In the genomic region with DNA sequence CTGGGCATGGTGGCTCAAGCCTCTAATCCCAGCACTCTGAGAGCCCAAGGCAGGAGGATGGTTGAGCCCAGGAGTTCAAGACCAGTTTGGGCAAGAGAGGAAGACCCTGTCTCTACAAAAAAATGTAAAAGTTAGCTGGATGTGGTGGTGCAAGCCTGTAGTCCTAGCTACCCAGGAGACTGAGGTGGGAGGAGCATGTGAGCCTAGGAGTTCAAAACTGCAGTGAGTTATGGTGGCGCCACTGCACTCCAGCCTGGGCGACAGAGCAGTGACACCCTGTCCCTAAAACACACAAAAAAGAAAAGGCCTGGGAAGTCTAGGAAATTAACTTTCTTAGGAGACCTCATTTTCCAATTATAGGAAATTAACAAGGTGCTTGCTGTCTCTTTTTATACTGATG, we compare ENCODE assay signal across 1 cellular context.
TF ChIP-seq lines count a peak whose summit lies in the region.

No MANE protein-coding gene starts in this region.

TF ChIP-seq in HepG2, 621 proteins besides CTCF, POLR2A, EP300 and RAD21 (continued from another document):
- TF ChIP-seq, protein P1, sequence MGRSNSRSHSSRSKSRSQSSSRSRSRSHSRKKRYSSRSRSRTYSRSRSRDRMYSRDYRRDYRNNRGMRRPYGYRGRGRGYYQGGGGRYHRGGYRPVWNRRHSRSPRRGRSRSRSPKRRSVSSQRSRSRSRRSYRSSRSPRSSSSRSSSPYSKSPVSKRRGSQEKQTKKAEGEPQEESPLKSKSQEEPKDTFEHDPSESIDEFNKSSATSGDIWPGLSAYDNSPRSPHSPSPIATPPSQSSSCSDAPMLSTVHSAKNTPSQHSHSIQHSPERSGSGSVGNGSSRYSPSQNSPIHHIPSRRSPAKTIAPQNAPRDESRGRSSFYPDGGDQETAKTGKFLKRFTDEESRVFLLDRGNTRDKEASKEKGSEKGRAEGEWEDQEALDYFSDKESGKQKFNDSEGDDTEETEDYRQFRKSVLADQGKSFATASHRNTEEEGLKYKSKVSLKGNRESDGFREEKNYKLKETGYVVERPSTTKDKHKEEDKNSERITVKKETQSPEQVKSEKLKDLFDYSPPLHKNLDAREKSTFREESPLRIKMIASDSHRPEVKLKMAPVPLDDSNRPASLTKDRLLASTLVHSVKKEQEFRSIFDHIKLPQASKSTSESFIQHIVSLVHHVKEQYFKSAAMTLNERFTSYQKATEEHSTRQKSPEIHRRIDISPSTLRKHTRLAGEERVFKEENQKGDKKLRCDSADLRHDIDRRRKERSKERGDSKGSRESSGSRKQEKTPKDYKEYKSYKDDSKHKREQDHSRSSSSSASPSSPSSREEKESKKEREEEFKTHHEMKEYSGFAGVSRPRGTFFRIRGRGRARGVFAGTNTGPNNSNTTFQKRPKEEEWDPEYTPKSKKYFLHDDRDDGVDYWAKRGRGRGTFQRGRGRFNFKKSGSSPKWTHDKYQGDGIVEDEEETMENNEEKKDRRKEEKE (IDR thresholded peaks at IDR 0.05): no peak
- no peak for TF ChIP-seq NFIB (CRISPR knock-in tag; IDR thresholded peaks at IDR 0.05; ENCODE audit: borderline replicate concordance)
- TF ChIP-seq, protein P2, sequence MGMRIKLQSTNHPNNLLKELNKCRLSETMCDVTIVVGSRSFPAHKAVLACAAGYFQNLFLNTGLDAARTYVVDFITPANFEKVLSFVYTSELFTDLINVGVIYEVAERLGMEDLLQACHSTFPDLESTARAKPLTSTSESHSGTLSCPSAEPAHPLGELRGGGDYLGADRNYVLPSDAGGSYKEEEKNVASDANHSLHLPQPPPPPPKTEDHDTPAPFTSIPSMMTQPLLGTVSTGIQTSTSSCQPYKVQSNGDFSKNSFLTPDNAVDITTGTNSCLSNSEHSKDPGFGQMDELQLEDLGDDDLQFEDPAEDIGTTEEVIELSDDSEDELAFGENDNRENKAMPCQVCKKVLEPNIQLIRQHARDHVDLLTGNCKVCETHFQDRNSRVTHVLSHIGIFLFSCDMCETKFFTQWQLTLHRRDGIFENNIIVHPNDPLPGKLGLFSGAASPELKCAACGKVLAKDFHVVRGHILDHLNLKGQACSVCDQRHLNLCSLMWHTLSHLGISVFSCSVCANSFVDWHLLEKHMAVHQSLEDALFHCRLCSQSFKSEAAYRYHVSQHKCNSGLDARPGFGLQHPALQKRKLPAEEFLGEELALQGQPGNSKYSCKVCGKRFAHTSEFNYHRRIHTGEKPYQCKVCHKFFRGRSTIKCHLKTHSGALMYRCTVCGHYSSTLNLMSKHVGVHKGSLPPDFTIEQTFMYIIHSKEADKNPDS (CRISPR knock-in tag; IDR thresholded peaks at IDR 0.05): no peak
- TF ChIP-seq, protein P3, sequence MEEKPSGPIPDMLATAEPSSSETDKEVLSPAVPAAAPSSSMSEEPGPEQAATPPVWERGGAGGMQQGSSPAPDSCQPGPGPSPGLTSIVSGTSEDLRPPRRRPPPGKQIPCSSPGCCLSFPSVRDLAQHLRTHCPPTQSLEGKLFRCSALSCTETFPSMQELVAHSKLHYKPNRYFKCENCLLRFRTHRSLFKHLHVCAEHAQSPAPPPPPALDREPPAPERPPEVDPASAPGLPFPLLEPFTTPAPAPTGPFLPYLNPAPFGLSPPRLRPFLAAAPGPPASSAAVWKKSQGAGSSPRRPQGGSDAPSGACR (CRISPR knock-in tag; IDR thresholded peaks at IDR 0.05): no peak
- no peak for TF ChIP-seq ZNF557 (CRISPR knock-in tag; IDR thresholded peaks at IDR 0.05)
- no peak for TF ChIP-seq NR2C2 (CRISPR knock-in tag; IDR thresholded peaks at IDR 0.05; ENCODE audit: borderline replicate concordance)
- TF ChIP-seq CERS6 (CRISPR knock-in tag; IDR thresholded peaks at IDR 0.05): no peak
- TF ChIP-seq ZNF766 (CRISPR knock-in tag; IDR thresholded peaks at IDR 0.05; ENCODE audit: borderline replicate concordance): no peak
- TF ChIP-seq SCMH1 (CRISPR knock-in tag; IDR thresholded peaks at IDR 0.05; ENCODE audit: borderline replicate concordance): no peak
